In the genomic region with DNA sequence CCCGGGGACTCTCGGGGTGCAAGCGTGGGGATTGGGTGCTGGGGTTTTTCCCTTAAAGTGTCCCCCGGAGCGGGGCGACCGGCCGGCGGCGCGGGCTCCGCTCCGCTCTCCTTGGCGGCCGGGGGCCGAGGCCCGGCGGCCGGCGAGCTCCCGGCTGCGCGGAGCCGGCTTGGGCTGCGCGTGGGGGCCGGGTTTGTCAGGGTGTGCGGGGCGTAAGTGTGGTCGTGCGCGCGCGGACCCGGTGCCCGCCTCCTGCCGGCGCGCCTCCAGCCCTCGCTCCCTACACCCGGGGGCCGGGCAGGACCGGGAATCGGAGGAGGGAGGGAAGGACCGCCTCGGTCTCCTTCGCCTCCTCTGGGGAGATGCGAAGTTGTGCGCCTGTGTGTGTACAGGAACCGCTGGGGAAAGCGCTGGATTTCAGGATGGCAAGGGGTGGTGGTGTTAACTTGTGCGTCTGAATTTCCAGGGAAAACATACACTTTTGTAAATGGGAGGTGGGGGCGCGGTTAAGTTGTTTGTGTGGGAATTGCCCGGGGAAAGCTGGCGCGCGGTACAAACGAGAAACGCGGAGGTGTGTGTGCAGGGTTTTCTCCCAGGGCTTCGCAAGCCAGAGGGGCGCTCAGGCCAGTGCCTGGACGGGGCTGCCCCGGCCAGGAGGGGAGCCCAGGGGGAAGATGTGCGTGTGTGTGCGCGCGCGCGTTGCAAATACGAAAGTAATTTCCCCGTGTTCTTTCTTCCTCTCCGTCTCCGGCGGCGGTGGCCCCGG, we compare ENCODE assay signal across 8 cellular contexts. TPM values are rescaled to one million over a fixed set of nuclear protein-coding genes. Genes with fewer than 3 reads are reported as not detected.
DNase-seq lines count a peak whose midpoint lies in the region; ATAC-seq and TF ChIP-seq lines count a peak whose summit lies in the region.

No MANE protein-coding gene starts in this region.

- H3K9me3 ChIP-seq in A673 (ENCODE audit: low read depth, low read length, poor library complexity, severe bottlenecking) = no peaks in the 10 kb centered on the region

- intact Hi-C loops in A673 (cut with micrococcal nuclease; ENCODE audit: unreplicated experiment) = loop anchor here (5.0 to 10.0 kb wide), 4 partner anchors 43 to 1027 kb away; no protein-coding TSS in a partner anchor

- H3K4me3 ChIP-seq in A673 (ENCODE audit: low read depth, low read length, poor library complexity, severe bottlenecking) (peak overlapping the region; percentile 86), cardiac fibroblast (replicated peaks in 1 of 2; ENCODE audit: low read depth in 2 of 2, low read length in 2 of 2) (peak overlapping the region; percentile 72 to 94)

- DNase-seq in A673 (ENCODE audit: low spot score) (peak; percentile 74), T-helper 2 cell (peak in 3 of 5 experiments; percentile 19 to 63 (median 33)), cardiac fibroblast (ENCODE audit: low read depth in 2 of 2) (peak; percentile 54 to 61), kidney glomerular epithelial cell (lab: John Stamatoyannopoulos, UW) (peak; percentile 20), midbrain (lab: John Stamatoyannopoulos, UW) (no peak)
- peak; percentile 66 for DNase-seq in stimulated activated CD4-positive, alpha-beta T cell treated with anti-CD3 and anti-CD28 coated beads, Interleukin-4, amount 100 ng/mL, for 1 hour

- POLR2A ChIA-PET in A673 (lab: Charles Lee; ENCODE audit: low non-redundant PET) = no interaction called here

- no TSS peak for BruUV-seq in A673 (replicated peaks; lab: Mats Ljungman, UMichigan)

- H3K36me3 ChIP-seq in A673 (ENCODE audit: insufficient read depth, low read length, poor library complexity, severe bottlenecking) = no peaks in the 10 kb centered on the region

- H3K27me3 ChIP-seq in A673 (replicated peaks; ENCODE audit: insufficient read depth, low read depth, low read length, poor library complexity) = no peaks in the 10 kb centered on the region

- TF ChIP-seq CTCF in A673 (conservative IDR thresholded peaks at IDR 0.05; ENCODE audit: low read depth, low read length) (no peak), cardiac fibroblast (IDR thresholded peaks at IDR 0.05; ENCODE audit: low read depth, low read length) (no peak)

- peak overlapping the region; percentile 61 for H3K27ac ChIP-seq in A673 (ENCODE audit: low read depth, low read length, poor library complexity, severe bottlenecking)

- peaks cover 30% of the 10 kb centered on the region for H3K4me1 ChIP-seq in A673 (ENCODE audit: insufficient read depth, low read length, poor library complexity, severe bottlenecking)

- ATAC-seq in GM18873 (IDR thresholded peaks at IDR 0.05; ENCODE audit: low FRiP score, unreplicated experiment) (peak; percentile 2), HG03159 (IDR thresholded peaks at IDR 0.05; ENCODE audit: unreplicated experiment) (peak; percentile 17)

- CTCF ChIA-PET in A673 (lab: Charles Lee) = no interaction called here

RNA-seq across cellular contexts. Expression of gene ZMIZ1, which starts 0.7 kb away (rescaled TPM):
- total RNA-seq in A673 (2021) = 35.8 and 42.1 TPM in 2 replicates
